In the genomic region with DNA sequence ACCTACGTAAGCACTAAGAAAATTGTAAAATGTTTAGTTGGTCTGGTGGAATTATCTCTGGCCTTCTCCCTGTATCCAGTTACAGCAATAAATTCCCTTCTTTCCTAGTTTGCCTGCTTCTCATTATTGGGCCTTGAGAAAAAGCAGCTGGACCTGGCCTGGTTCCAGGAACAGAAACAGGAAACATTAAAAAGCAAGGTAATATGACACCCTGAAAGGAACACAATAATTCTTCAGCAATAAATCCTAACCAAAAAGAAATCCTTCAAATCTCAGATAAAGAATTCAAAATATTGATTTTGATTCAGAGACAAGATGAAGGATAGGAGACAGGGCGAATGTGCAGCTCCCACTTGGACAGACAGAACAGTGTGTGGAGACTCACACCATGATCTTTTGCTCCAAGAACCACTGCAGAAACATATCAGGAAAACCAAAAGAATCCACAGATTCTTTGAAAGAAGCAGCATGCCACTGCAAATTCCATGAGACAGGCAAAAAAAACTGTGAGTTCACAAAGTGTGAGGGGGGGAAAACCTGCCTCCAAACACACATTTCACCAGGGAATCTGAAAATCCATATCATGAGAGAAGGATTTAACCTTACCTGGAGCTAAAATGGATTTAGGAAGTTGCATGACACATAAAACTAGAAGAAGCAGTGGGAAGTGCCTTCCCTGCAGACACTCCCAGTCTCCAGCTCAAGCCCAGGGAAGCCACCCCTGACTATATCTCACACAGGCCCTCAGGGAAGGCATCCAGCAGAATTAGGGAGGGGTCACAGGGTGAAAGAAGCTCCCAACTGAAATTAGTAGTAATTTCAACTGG, we compare ENCODE assay signal across 11 cellular contexts. TPM values are rescaled to one million over a fixed set of nuclear protein-coding genes. Genes with fewer than 3 reads are reported as not detected.
DNase-seq lines count a peak whose midpoint lies in the region; ATAC-seq, FAIRE-seq and TF ChIP-seq lines count a peak whose summit lies in the region.
"Had no signal": no experiment of that assay in that cellular context is flagged by ENCODE, and none has a peak within 500 bp of the region (broad histone marks: within the 10 kb centered on the region; RNA-seq: fewer than 3 reads in every experiment).

No MANE protein-coding gene starts in this region.

- H3K27me3 ChIP-seq in astrocyte (ENCODE audit: insufficient read depth, low read length) = no peaks in the 10 kb centered on the region

- DNase-seq in DMS 273 (lab: John Stamatoyannopoulos, UW; ENCODE audit: unreplicated experiment) (peak; percentile 71), NCI-H1417 treated with DMSO at 0.1 percent for 48 hours (lab: John Stamatoyannopoulos, UW) (peak; percentile 10), astrocyte (ENCODE audit: low read depth) (peak; percentile 39), mucosa of descending colon (peak in 1 of 3 donors; percentile 36), putamen (ENCODE audit: low spot score) (no peak), HUDEP-2 (lab: John Stamatoyannopoulos, UW; ENCODE audit: unreplicated experiment in 76 of 76) (no peak), cardiac septum (ENCODE audit: low spot score) (no peak)
- no peak for DNase-seq in stimulated activated effector memory CD8-positive, alpha-beta T cell treated with anti-CD3 and anti-CD28 coated beads, Interleukin-12 subunit alpha, Interleukin-12 subunit beta, amount 100 ng/mL, for 72 hours (ENCODE audit: low spot score in 2 of 2)
- DNase-seq: activated gamma-delta T cell; DND-41; stimulated activated CD4-positive, alpha-beta T cell treated with anti-CD3 and anti-CD28 coated beads, Interleukin-15, amount 100 ng/mL, for 24 hours had no signal

- H3K4me3 Mint-ChIP-seq in astrocyte (ENCODE audit: unreplicated experiment) = no peak overlapping the region
- no peak overlapping the region for H3K4me3 Mint-ChIP-seq in stimulated activated effector memory CD8-positive, alpha-beta T cell treated with anti-CD3 and anti-CD28 coated beads, Interleukin-12 subunit alpha, Interleukin-12 subunit beta, amount 100 ng/mL, for 72 hours

- no peak overlapping the region for H3K4me3 ChIP-seq in astrocyte (ENCODE audit: insufficient read depth, low read depth, low read length)
- no peak overlapping the region for H3K4me3 ChIP-seq in mucosa of descending colon

- no peak overlapping the region for H3K4me2 ChIP-seq in astrocyte (ENCODE audit: low read length)

- no peak overlapping the region for H3K9ac ChIP-seq in astrocyte (ENCODE audit: low read length)

- TF ChIP-seq CTCF in astrocyte (IDR thresholded peaks at IDR 0.05; ENCODE audit: insufficient read depth, low read depth, low read length) (no peak), mucosa of descending colon (IDR thresholded peaks at IDR 0.05) (no peak)

- intact Hi-C loops in mucosa of descending colon (cut with DNase I, micrococcal nuclease) (no loop called here), cardiac septum (cut with DNase I) (no loop called here)

- H3K4me1 ChIP-seq in astrocyte (ENCODE audit: insufficient read depth, low read length) = no peaks in the 10 kb centered on the region
- no peaks in the 10 kb centered on the region for H3K4me1 ChIP-seq in mucosa of descending colon (ENCODE audit: low read depth)

- peaks cover 6% of the 10 kb centered on the region for H3K9me3 Mint-ChIP-seq in astrocyte (ENCODE audit: unreplicated experiment)
- peaks cover 4% of the 10 kb centered on the region for H3K9me3 Mint-ChIP-seq in stimulated activated effector memory CD8-positive, alpha-beta T cell treated with anti-CD3 and anti-CD28 coated beads, Interleukin-12 subunit alpha, Interleukin-12 subunit beta, amount 100 ng/mL, for 72 hours

- H3K27ac ChIP-seq in astrocyte (ENCODE audit: low read depth, low read length) = no peak overlapping the region

- peaks cover 3% of the 10 kb centered on the region for H3K27me3 Mint-ChIP-seq in astrocyte (ENCODE audit: low read depth, unreplicated experiment)

- H3K79me2 ChIP-seq in astrocyte (ENCODE audit: insufficient read depth, low read length) = no peaks in the 10 kb centered on the region

- H3K9me3 ChIP-seq in astrocyte (ENCODE audit: insufficient read depth, low read depth, low read length) = no peaks in the 10 kb centered on the region
- H3K9me3 ChIP-seq in mucosa of descending colon = peaks cover 17% of the 10 kb centered on the region

- peak; percentile 23 for ATAC-seq in mucosa of descending colon
- ATAC-seq in stimulated activated effector memory CD8-positive, alpha-beta T cell treated with anti-CD3 and anti-CD28 coated beads, Interleukin-12 subunit alpha, Interleukin-12 subunit beta, amount 100 ng/mL, for 72 hours = no peak

- peaks cover 33% of the 10 kb centered on the region for H3K4me1 Mint-ChIP-seq in astrocyte (ENCODE audit: low read depth, unreplicated experiment)
- peaks cover 8% of the 10 kb centered on the region for H3K4me1 Mint-ChIP-seq in stimulated activated effector memory CD8-positive, alpha-beta T cell treated with anti-CD3 and anti-CD28 coated beads, Interleukin-12 subunit alpha, Interleukin-12 subunit beta, amount 100 ng/mL, for 72 hours

- H3K36me3 Mint-ChIP-seq in astrocyte (ENCODE audit: low read depth, unreplicated experiment) = peaks cover 2% of the 10 kb centered on the region
- H3K36me3 Mint-ChIP-seq in stimulated activated effector memory CD8-positive, alpha-beta T cell treated with anti-CD3 and anti-CD28 coated beads, Interleukin-12 subunit alpha, Interleukin-12 subunit beta, amount 100 ng/mL, for 72 hours = no peaks in the 10 kb centered on the region

- no peaks in the 10 kb centered on the region for H4K20me1 ChIP-seq in astrocyte (ENCODE audit: insufficient read depth, low read length)

- no peak for FAIRE-seq in astrocyte (lab: Jason Lieb, UNC)

- H3K36me3 ChIP-seq in astrocyte (ENCODE audit: insufficient read depth, low read length) = no peaks in the 10 kb centered on the region
- no peaks in the 10 kb centered on the region for H3K36me3 ChIP-seq in mucosa of descending colon (ENCODE audit: low read depth)

- H2AFZ ChIP-seq in astrocyte (ENCODE audit: low read depth, low read length) = no peak overlapping the region

- peak overlapping the region; percentile 63 for H3K27ac Mint-ChIP-seq in astrocyte (ENCODE audit: unreplicated experiment)
- H3K27ac Mint-ChIP-seq in stimulated activated effector memory CD8-positive, alpha-beta T cell treated with anti-CD3 and anti-CD28 coated beads, Interleukin-12 subunit alpha, Interleukin-12 subunit beta, amount 100 ng/mL, for 72 hours = no peak overlapping the region

RNA-seq across cellular contexts. Expression of gene TREM1, which starts 28.9 kb away (rescaled TPM):
- total RNA-seq in astrocyte (0.20 and 0.58 TPM in 2 replicates), mucosa of descending colon (1 to 10 TPM in 2 of 3 donors, not detected in 1; 1.2 to 2.0 TPM), cardiac septum (2.6 TPM)

RNA-seq across cellular contexts. Expression of gene TREML4, which starts 29.4 kb away (rescaled TPM):
- total RNA-seq in astrocyte = not detected in 2 replicates
- not detected for total RNA-seq in mucosa of descending colon
- not detected for total RNA-seq in cardiac septum

RNA-seq across cellular contexts. Expression of gene TREML2, which starts 56.6 kb away (rescaled TPM):
- total RNA-seq in astrocyte (not detected in 2 replicates), mucosa of descending colon (not detected), cardiac septum (0.22 TPM)

Comparison
In these comparisons a context has a peak if more than half of its experiments do, and no peak if none do; other contexts are left out.
1. DNase-seq: peak in DMS 273 (single experiment), NCI-H1417 treated with DMSO at 0.1 percent for 48 hours (single experiment) and astrocyte (single experiment); none in putamen (single experiment), stimulated activated effector memory CD8-positive, alpha-beta T cell treated with anti-CD3 and anti-CD28 coated beads, Interleukin-12 subunit alpha, Interleukin-12 subunit beta, amount 100 ng/mL, for 72 hours (0 of 2), HUDEP-2 (0 of 76) and cardiac septum (single experiment).